In genomic region chrX:18879144-18879543, GRCh38 we compare ENCODE assay signal across 38 cellular contexts.
"Had no signal": no experiment of that assay in that cellular context is flagged by ENCODE, and none has a peak within 500 bp of the region (broad histone marks: within the 10 kb centered on the region; RNA-seq: fewer than 3 reads in every experiment).

No MANE protein-coding gene starts in this region.

- H3K27me3 Mint-ChIP-seq: activated naive CD4-positive, alpha-beta T cell treated with anti-CD3 and anti-CD28 coated beads, Interleukin-2, amount 50 U/mL, for 24 hours; activated naive CD8-positive, alpha-beta T cell; activated naive CD8-positive, alpha-beta T cell treated with anti-CD3 and anti-CD28 coated beads, Interleukin-2, amount 10 ng/mL, durations not matched to agents 7 days and 5 days had no signal

- H3K9me3 ChIP-seq: adrenal gland, ascending aorta, body of pancreas, breast epithelium had no signal

- H3K4me1 ChIP-seq: adrenal gland, body of pancreas, breast epithelium had no signal

- H3K4me3 ChIP-seq: adrenal gland, ascending aorta, body of pancreas, breast epithelium, cardiac muscle cell had no signal

- DNase-seq: activated effector memory CD4-positive, alpha-beta T cell treated with anti-CD3 and anti-CD28 coated beads, Interleukin-2, amount 50 U/mL, for 16 hours; activated effector memory CD4-positive, alpha-beta T cell treated with Interleukin-2 at 50 U/mL for 16 hours; activated gamma-delta T cell; activated gamma-delta T cell treated with Interleukin-2 at 50 U/mL for 16 hours; activated naive CD4-positive, alpha-beta T cell; activated naive CD4-positive, alpha-beta T cell treated with anti-CD3 and anti-CD28 coated beads for 36 hours; activated naive CD4-positive, alpha-beta T cell treated with anti-CD3 and anti-CD28 coated beads, Interleukin-2, amount 10 ng/mL, durations not matched to agents 7 days and 5 days; activated naive CD4-positive, alpha-beta T cell treated with anti-CD3 and anti-CD28 coated beads, Interleukin-2, amount 50 U/mL, for 16 hours; activated naive CD4-positive, alpha-beta T cell treated with Interleukin-2 at 50 U/mL for 16 hours; activated naive CD8-positive, alpha-beta T cell treated with anti-CD3 and anti-CD28 coated beads for 36 hours; activated naive CD8-positive, alpha-beta T cell treated with anti-CD3 and anti-CD28 coated beads, Interleukin-2, amount 10 ng/mL, durations not matched to agents 7 days and 5 days; activated naive CD8-positive, alpha-beta T cell treated with anti-CD3 and anti-CD28 coated beads, Interleukin-2, amount 50 U/mL, for 24 hours; activated T-cell treated with anti-CD3 and anti-CD28 coated beads for 4 hours; activated T-cell treated with anti-CD3 and anti-CD28 coated beads, Interleukin-2, amount 50 U/mL, for 1 hour; activated T-cell treated with anti-CD3 and anti-CD28 coated beads, Interleukin-2, amount 50 U/mL, for 24 hours; activated T-cell treated with anti-CD3 and anti-CD28 coated beads, Interleukin-2, amount 50 U/mL, for 4 hours; activated T-cell treated with anti-CD3 and anti-CD28 coated beads, Interleukin-2, amount 50 U/mL, for 48 hours; activated T-cell treated with anti-CD3 and anti-CD28 coated beads, Interleukin-2, amount 50 U/mL, for 72 hours; adrenal gland; amniotic stem cell; amygdala; anterior cingulate cortex; brain microvascular endothelial cell; caudate nucleus; central memory CD4-positive, alpha-beta T cell; cerebellar nuclear complex had no signal

- H3K9me3 Mint-ChIP-seq: activated naive CD4-positive, alpha-beta T cell treated with anti-CD3 and anti-CD28 coated beads for 36 hours; activated naive CD4-positive, alpha-beta T cell treated with anti-CD3 and anti-CD28 coated beads, Interleukin-2, amount 10 ng/mL, durations not matched to agents 7 days and 5 days; activated naive CD4-positive, alpha-beta T cell treated with anti-CD3 and anti-CD28 coated beads, Interleukin-2, amount 50 U/mL, for 24 hours; activated naive CD4-positive, alpha-beta T cell treated with anti-CD3 and anti-CD28 coated beads, Interleukin-2, amount 50 U/mL, for 72 hours; activated naive CD8-positive, alpha-beta T cell treated with anti-CD3 and anti-CD28 coated beads for 36 hours; activated naive CD8-positive, alpha-beta T cell treated with anti-CD3 and anti-CD28 coated beads, Interleukin-2, amount 10 ng/mL, durations not matched to agents 7 days and 5 days; activated naive CD8-positive, alpha-beta T cell treated with anti-CD3 and anti-CD28 coated beads, Interleukin-2, amount 50 U/mL, for 24 hours; activated T-cell treated with anti-CD3 and anti-CD28 coated beads, Interleukin-2, amount 50 U/mL, for 24 hours; activated T-cell treated with anti-CD3 and anti-CD28 coated beads, Interleukin-2, amount 50 U/mL, for 4 hours; activated T-cell treated with anti-CD3 and anti-CD28 coated beads, Interleukin-2, amount 50 U/mL, for 72 hours; activated T-helper 1 cell treated with anti-CD3 and anti-CD28 coated beads, Interleukin-12 subunit alpha, Interleukin-12 subunit beta, Interleukin-2, Interleukin-4 antibody, amounts not matched to agents 30 ng/mL and 10 ng/mL and 1 ng/mL, durations not matched to agents 14 hours and 24 hours and 36 hours; activated T-helper 17 cell treated with anti-CD3 and anti-CD28 coated beads, Interleukin-2, amount 50 U/mL, for 72 hours; activated T-helper 2 cell treated with anti-CD3 and anti-CD28 coated beads, Interferon-gamma antibody, Interleukin-2, Interleukin-4, amounts not matched to agents 10 μg/mL and 5 μg/mL and 100 μg/mL, durations not matched to agents 14 hours and 24 hours and 36 hours; central memory CD8-positive, alpha-beta T cell had no signal

- H3K36me3 ChIP-seq: adrenal gland, ascending aorta, brain microvascular endothelial cell, breast epithelium, cardiac muscle cell had no signal

- H3K27me3 ChIP-seq: adrenal gland, ascending aorta, body of pancreas, brain microvascular endothelial cell, cardiac muscle cell had no signal

- H3K36me3 Mint-ChIP-seq: activated naive CD4-positive, alpha-beta T cell treated with anti-CD3 and anti-CD28 coated beads, Interleukin-2, amount 10 ng/mL, durations not matched to agents 7 days and 5 days; activated naive CD4-positive, alpha-beta T cell treated with anti-CD3 and anti-CD28 coated beads, Interleukin-2, amount 50 U/mL, for 24 hours; activated naive CD4-positive, alpha-beta T cell treated with anti-CD3 and anti-CD28 coated beads, Interleukin-2, amount 50 U/mL, for 72 hours; activated naive CD8-positive, alpha-beta T cell; activated naive CD8-positive, alpha-beta T cell treated with anti-CD3 and anti-CD28 coated beads for 36 hours; activated naive CD8-positive, alpha-beta T cell treated with anti-CD3 and anti-CD28 coated beads, Interleukin-2, amount 10 ng/mL, durations not matched to agents 7 days and 5 days; brain had no signal

- H3K4me1 Mint-ChIP-seq: activated naive CD4-positive, alpha-beta T cell treated with anti-CD3 and anti-CD28 coated beads, Interleukin-2, amount 10 ng/mL, durations not matched to agents 7 days and 5 days; activated naive CD4-positive, alpha-beta T cell treated with anti-CD3 and anti-CD28 coated beads, Interleukin-2, amount 50 U/mL, for 24 hours; activated naive CD8-positive, alpha-beta T cell treated with anti-CD3 and anti-CD28 coated beads for 36 hours; activated naive CD8-positive, alpha-beta T cell treated with anti-CD3 and anti-CD28 coated beads, Interleukin-2, amount 10 ng/mL, durations not matched to agents 7 days and 5 days; activated naive CD8-positive, alpha-beta T cell treated with anti-CD3 and anti-CD28 coated beads, Interleukin-2, amount 50 U/mL, for 24 hours; activated T-helper 17 cell treated with anti-CD3 and anti-CD28 coated beads, Interleukin-2, amount 50 U/mL, for 72 hours; central memory CD8-positive, alpha-beta T cell had no signal

- H3K27ac Mint-ChIP-seq: activated naive CD4-positive, alpha-beta T cell treated with anti-CD3 and anti-CD28 coated beads for 36 hours; activated naive CD4-positive, alpha-beta T cell treated with anti-CD3 and anti-CD28 coated beads, Interleukin-2, amount 10 ng/mL, durations not matched to agents 7 days and 5 days; activated naive CD4-positive, alpha-beta T cell treated with anti-CD3 and anti-CD28 coated beads, Interleukin-2, amount 50 U/mL, for 24 hours; activated naive CD4-positive, alpha-beta T cell treated with anti-CD3 and anti-CD28 coated beads, Interleukin-2, amount 50 U/mL, for 72 hours; activated naive CD8-positive, alpha-beta T cell; activated naive CD8-positive, alpha-beta T cell treated with anti-CD3 and anti-CD28 coated beads for 36 hours; activated naive CD8-positive, alpha-beta T cell treated with anti-CD3 and anti-CD28 coated beads, Interleukin-2, amount 10 ng/mL, durations not matched to agents 7 days and 5 days; activated naive CD8-positive, alpha-beta T cell treated with anti-CD3 and anti-CD28 coated beads, Interleukin-2, amount 50 U/mL, for 24 hours; activated T-cell treated with anti-CD3 and anti-CD28 coated beads, Interleukin-2, amount 50 U/mL, for 24 hours; activated T-cell treated with anti-CD3 and anti-CD28 coated beads, Interleukin-2, amount 50 U/mL, for 72 hours; activated T-helper 1 cell treated with anti-CD3 and anti-CD28 coated beads, Interleukin-12 subunit alpha, Interleukin-12 subunit beta, Interleukin-2, Interleukin-4 antibody, amounts not matched to agents 30 ng/mL and 10 ng/mL and 1 ng/mL, durations not matched to agents 14 hours and 24 hours and 36 hours; activated T-helper 17 cell treated with anti-CD3 and anti-CD28 coated beads, Interleukin-2, amount 50 U/mL, for 72 hours; activated T-helper 2 cell treated with anti-CD3 and anti-CD28 coated beads, Interferon-gamma antibody, Interleukin-2, Interleukin-4, amounts not matched to agents 10 μg/mL and 5 μg/mL and 100 μg/mL, durations not matched to agents 14 hours and 24 hours and 36 hours; brain had no signal

- ATAC-seq: activated naive CD4-positive, alpha-beta T cell treated with anti-CD3 and anti-CD28 coated beads, Interleukin-2, amount 50 U/mL, for 72 hours; activated naive CD8-positive, alpha-beta T cell treated with anti-CD3 and anti-CD28 coated beads, Interleukin-2, amount 50 U/mL, for 24 hours; activated T-cell treated with anti-CD3 and anti-CD28 coated beads, Interleukin-2, amount 50 U/mL, for 4 hours; activated T-cell treated with anti-CD3 and anti-CD28 coated beads, Interleukin-2, amount 50 U/mL, for 72 hours; activated T-helper 17 cell treated with anti-CD3 and anti-CD28 coated beads, Interleukin-2, amount 50 U/mL, for 72 hours; body of pancreas had no signal

- H3K4me3 Mint-ChIP-seq: activated naive CD4-positive, alpha-beta T cell treated with anti-CD3 and anti-CD28 coated beads for 36 hours; activated naive CD4-positive, alpha-beta T cell treated with anti-CD3 and anti-CD28 coated beads, Interleukin-2, amount 10 ng/mL, durations not matched to agents 7 days and 5 days; activated naive CD4-positive, alpha-beta T cell treated with anti-CD3 and anti-CD28 coated beads, Interleukin-2, amount 50 U/mL, for 24 hours; activated naive CD8-positive, alpha-beta T cell; activated naive CD8-positive, alpha-beta T cell treated with anti-CD3 and anti-CD28 coated beads for 36 hours; activated naive CD8-positive, alpha-beta T cell treated with anti-CD3 and anti-CD28 coated beads, Interleukin-2, amount 10 ng/mL, durations not matched to agents 7 days and 5 days; activated naive CD8-positive, alpha-beta T cell treated with anti-CD3 and anti-CD28 coated beads, Interleukin-2, amount 50 U/mL, for 24 hours; activated T-cell treated with anti-CD3 and anti-CD28 coated beads, Interleukin-2, amount 50 U/mL, for 24 hours; activated T-cell treated with anti-CD3 and anti-CD28 coated beads, Interleukin-2, amount 50 U/mL, for 4 hours; activated T-cell treated with anti-CD3 and anti-CD28 coated beads, Interleukin-2, amount 50 U/mL, for 72 hours; activated T-helper 1 cell treated with anti-CD3 and anti-CD28 coated beads, Interleukin-12 subunit alpha, Interleukin-12 subunit beta, Interleukin-2, Interleukin-4 antibody, amounts not matched to agents 30 ng/mL and 10 ng/mL and 1 ng/mL, durations not matched to agents 14 hours and 24 hours and 36 hours; activated T-helper 17 cell treated with anti-CD3 and anti-CD28 coated beads, Interleukin-2, amount 50 U/mL, for 72 hours; brain; central memory CD8-positive, alpha-beta T cell had no signal

- H3K27ac ChIP-seq: adrenal gland, ascending aorta, body of pancreas, brain microvascular endothelial cell, breast epithelium, cardiac muscle cell had no signal
